ENCODE assay signal across 11 cellular contexts in the genomic region with DNA sequence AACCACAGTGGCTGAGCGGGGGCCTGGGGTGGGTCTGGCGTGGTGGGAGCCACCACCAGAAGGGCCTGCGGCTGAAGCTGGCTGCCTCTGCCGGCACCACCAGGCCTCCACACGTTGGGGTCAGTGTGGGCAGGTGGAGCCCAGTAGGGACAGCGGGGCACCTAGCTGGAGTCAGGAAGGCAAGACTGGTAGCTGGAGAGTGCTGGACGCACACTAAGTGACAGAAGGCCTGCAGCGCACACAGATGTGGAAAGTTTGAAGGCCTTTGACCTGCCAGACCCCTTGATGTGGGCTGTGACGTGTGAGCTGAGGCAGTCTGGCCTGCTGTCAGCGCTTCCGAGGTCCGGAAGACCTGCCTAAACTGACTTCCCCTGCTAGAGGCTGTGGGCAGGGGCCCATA. TPM values are rescaled to one million over a fixed set of nuclear protein-coding genes. Genes with fewer than 3 reads are reported as not detected.
DNase-seq lines count a peak whose midpoint lies in the region; ATAC-seq, FAIRE-seq and TF ChIP-seq lines count a peak whose summit lies in the region.
"Had no signal": no experiment of that assay in that cellular context is flagged by ENCODE, and none has a peak within 500 bp of the region (broad histone marks: within the 10 kb centered on the region; RNA-seq: fewer than 3 reads in every experiment).

No MANE protein-coding gene starts in this region.

- 49 to 73% methylated on average over 9 to 12 of the region's 12 CpGs for WGBS in upper lobe of left lung, 2 donors

- no peaks in the 10 kb centered on the region for H3K27me3 Mint-ChIP-seq in activated CD8-positive, alpha-beta memory T cell treated with anti-CD3 and anti-CD28 coated beads, Interleukin-2, amount 10 ng/mL, durations not matched to agents 7 days and 5 days
- H3K27me3 Mint-ChIP-seq in effector memory CD8-positive, alpha-beta T cell, result no peaks in the 10 kb centered on the region
- no peaks in the 10 kb centered on the region for H3K27me3 Mint-ChIP-seq in naive thymus-derived CD8-positive, alpha-beta T cell

- no peak overlapping the region for H3K27ac Mint-ChIP-seq in activated CD8-positive, alpha-beta memory T cell treated with anti-CD3 and anti-CD28 coated beads, Interleukin-2, amount 10 ng/mL, durations not matched to agents 7 days and 5 days
- H3K27ac Mint-ChIP-seq in effector memory CD8-positive, alpha-beta T cell, result peak overlapping the region; percentile 76 to 81
- peak overlapping the region; percentile 8 to 90 (median 65) for H3K27ac Mint-ChIP-seq in naive thymus-derived CD8-positive, alpha-beta T cell

- ATAC-seq in activated CD8-positive, alpha-beta memory T cell treated with anti-CD3 and anti-CD28 coated beads, Interleukin-2, amount 10 ng/mL, durations not matched to agents 7 days and 5 days, result peak; percentile 31
- peak; percentile 31 for ATAC-seq in effector memory CD8-positive, alpha-beta T cell (replicated peaks)
- ATAC-seq in naive thymus-derived CD8-positive, alpha-beta T cell, result peak; percentile 16 to 17
- ATAC-seq in upper lobe of left lung (ENCODE audit: low FRiP score in 2 of 2), result peak; percentile 59 to 60
- ATAC-seq in HG02938 (IDR thresholded peaks at IDR 0.05; ENCODE audit: unreplicated experiment), result no peak

- TF ChIP-seq POLR2A in upper lobe of left lung (IDR thresholded peaks at IDR 0.05), result no peak

- peak overlapping the region; percentile 75 to 92 (median 82) for H3K27ac ChIP-seq in upper lobe of left lung

- POLR2A ChIA-PET in naive thymus-derived CD8-positive, alpha-beta T cell (lab: Charles Lee), result interaction anchor here (0.7 to 2.2 kb wide), 9 partner anchors 8 to 36 kb away, joined by 3 to 7 read pairs (median 4); no protein-coding TSS in a partner anchor

- FAIRE-seq in D721Med (lab: Jason Lieb, UNC), result no peak

- TF ChIP-seq CTCF in upper lobe of left lung (IDR thresholded peaks at IDR 0.05), result no peak
- no peak for TF ChIP-seq CTCF in D721Med (IDR thresholded peaks at IDR 0.05; ENCODE audit: insufficient read depth, missing control alignments)

- no peak for DNase-seq in activated CD8-positive, alpha-beta memory T cell treated with anti-CD3 and anti-CD28 coated beads, Interleukin-2, amount 10 ng/mL, durations not matched to agents 7 days and 5 days
- DNase-seq in activated CD8-positive, alpha-beta memory T cell treated with anti-CD3 and anti-CD28 coated beads for 24 hours, result no peak
- DNase-seq in effector memory CD8-positive, alpha-beta T cell, result no peak
- no peak for DNase-seq in naive thymus-derived CD8-positive, alpha-beta T cell
- DNase-seq in upper lobe of left lung (peak in 1 of 2 donors; percentile 63), D721Med (ENCODE audit: insufficient read length, low spot score) (no peak), NCI-H345 (lab: John Stamatoyannopoulos, UW) (no peak)
- DNase-seq: 8988T; activated CD4-positive, alpha-beta T cell treated with anti-CD3 and anti-CD28 coated beads, Interleukin-2, amount 50 U/mL, for 1 hour had no signal

- H3K4me1 ChIP-seq in upper lobe of left lung, result peaks cover 26 to 38% (median 33%) of the 10 kb centered on the region in 4 donors

- CTCF ChIA-PET in activated CD8-positive, alpha-beta memory T cell treated with anti-CD3 and anti-CD28 coated beads, Interleukin-2, amount 10 ng/mL, durations not matched to agents 7 days and 5 days (lab: Charles Lee), result interaction anchor here (0.9 kb wide), 1 partner anchor 48 kb away, joined by 3 read pairs; no protein-coding TSS in a partner anchor

- H3K36me3 ChIP-seq in upper lobe of left lung, result no peaks in the 10 kb centered on the region

- no peaks in the 10 kb centered on the region for H3K27me3 ChIP-seq in upper lobe of left lung

- TF ChIP-seq EP300 in upper lobe of left lung (IDR thresholded peaks at IDR 0.05), result no peak

- H3K4me3 Mint-ChIP-seq in activated CD8-positive, alpha-beta memory T cell treated with anti-CD3 and anti-CD28 coated beads, Interleukin-2, amount 10 ng/mL, durations not matched to agents 7 days and 5 days, result no peak overlapping the region
- peak overlapping the region; percentile 14 to 59 for H3K4me3 Mint-ChIP-seq in effector memory CD8-positive, alpha-beta T cell
- H3K4me3 Mint-ChIP-seq in naive thymus-derived CD8-positive, alpha-beta T cell, result peak overlapping the region in 8 of 10 donors; percentile 38 to 72 (median 55)

- H3K4me1 Mint-ChIP-seq in activated CD8-positive, alpha-beta memory T cell treated with anti-CD3 and anti-CD28 coated beads, Interleukin-2, amount 10 ng/mL, durations not matched to agents 7 days and 5 days, result peaks cover 72% of the 10 kb centered on the region
- peaks cover 50 to 78% of the 10 kb centered on the region in 2 donors for H3K4me1 Mint-ChIP-seq in effector memory CD8-positive, alpha-beta T cell (ENCODE audit: low read depth in 2 of 2)
- peaks cover 34 to 86% (median 81%) of the 10 kb centered on the region in 4 donors for H3K4me1 Mint-ChIP-seq in naive thymus-derived CD8-positive, alpha-beta T cell

- H3K4me3 ChIP-seq in upper lobe of left lung, result no peak overlapping the region
- H3K4me3 ChIP-seq: dorsolateral prefrontal cortex had no signal

- no peaks in the 10 kb centered on the region for H3K9me3 Mint-ChIP-seq in activated CD8-positive, alpha-beta memory T cell treated with anti-CD3 and anti-CD28 coated beads, Interleukin-2, amount 10 ng/mL, durations not matched to agents 7 days and 5 days (ENCODE audit: low read depth)
- no peaks in the 10 kb centered on the region for H3K9me3 Mint-ChIP-seq in effector memory CD8-positive, alpha-beta T cell
- H3K9me3 Mint-ChIP-seq in naive thymus-derived CD8-positive, alpha-beta T cell, result no peaks in the 10 kb centered on the region

- no peaks in the 10 kb centered on the region for H3K9me3 ChIP-seq in upper lobe of left lung

- H3K36me3 Mint-ChIP-seq in activated CD8-positive, alpha-beta memory T cell treated with anti-CD3 and anti-CD28 coated beads, Interleukin-2, amount 10 ng/mL, durations not matched to agents 7 days and 5 days, result peaks cover 14% of the 10 kb centered on the region
- H3K36me3 Mint-ChIP-seq in effector memory CD8-positive, alpha-beta T cell (ENCODE audit: insufficient read depth), result peaks cover 10% of the 10 kb centered on the region
- H3K36me3 Mint-ChIP-seq in naive thymus-derived CD8-positive, alpha-beta T cell, result no peaks in the 10 kb centered on the region

RNA-seq across cellular contexts. Expression of a gene that starts 26.3 kb away (rescaled TPM):
- 100 to 1,000 TPM in 1 of 2 experiments, 10 to 100 TPM in 1; 76.1 to 122 TPM for total RNA-seq in activated CD8-positive, alpha-beta memory T cell treated with anti-CD3 and anti-CD28 coated beads, Interleukin-2, amount 10 ng/mL, durations not matched to agents 7 days and 5 days
- total RNA-seq in naive thymus-derived CD8-positive, alpha-beta T cell, result 100 to 1,000 TPM; 137 to 146 TPM
- polyA plus RNA-seq in naive thymus-derived CD8-positive, alpha-beta T cell, result 10 to 100 TPM; 16.8 to 45.8 (median 30.0) TPM
- total RNA-seq in upper lobe of left lung, result 10 to 100 TPM; 19.0 to 88.0 (median 59.7) TPM
